8 cellular contexts compared by ENCODE assay signal in genomic region chr1:32393136-32393535, GRCh38. TPM values are rescaled to one million over a fixed set of nuclear protein-coding genes. Genes with fewer than 3 reads are reported as not detected.
DNase-seq lines count a peak whose midpoint lies in the region; ATAC-seq, FAIRE-seq and TF ChIP-seq lines count a peak whose summit lies in the region.

No MANE protein-coding gene starts in this region.

- no peaks in the 10 kb centered on the region for H3K9me2 ChIP-seq in OCI-LY1 (ENCODE audit: low read depth, low read length)

- peak overlapping the region; percentile 70 for H3K4me2 ChIP-seq in OCI-LY1 (ENCODE audit: low read length)
- peak overlapping the region; percentile 84 to 90 for H3K4me2 ChIP-seq in H1 (ENCODE audit: insufficient read depth in 1 of 2, low read depth in 2 of 2, low read length in 2 of 2)
- H3K4me2 ChIP-seq in neuronal stem cell (ENCODE audit: insufficient read depth, low read length, poor library complexity, severe bottlenecking), result peak overlapping the region; percentile 35

- H3K23ac ChIP-seq in H1 (ENCODE audit: insufficient read length), result no peak overlapping the region
- H3K23ac ChIP-seq in neuronal stem cell (ENCODE audit: low read depth, low read length, poor library complexity), result no peak overlapping the region

- H3K14ac ChIP-seq in H1 (ENCODE audit: insufficient read length) (no peak overlapping the region), neuronal stem cell (ENCODE audit: low read length) (no peak overlapping the region)

- H2BK5ac ChIP-seq in H1 (ENCODE audit: low read depth, low read length) (no peak overlapping the region), neuronal stem cell (ENCODE audit: low read length) (no peak overlapping the region)

- peaks cover 33% of the 10 kb centered on the region for H3K4me1 ChIP-seq in CD4-positive, CD25-positive, alpha-beta regulatory T cell (ENCODE audit: control insufficient read depth, insufficient read depth, low read length, poor library complexity, severe bottlenecking)
- H3K4me1 ChIP-seq in OCI-LY1 (ENCODE audit: insufficient read depth, low read length, severe bottlenecking) (peaks cover 18% of the 10 kb centered on the region), H1 (replicated peaks in 1 of 4; ENCODE audit: control insufficient read depth in 3 of 4, insufficient read depth in 4 of 4, low read length in 3 of 4) (peaks cover 0 to 8% (median 3%) of the 10 kb centered on the region in 4 experiments; a peak in 4 of 7 replicates), neuronal stem cell (ENCODE audit: control insufficient read depth in 2 of 2, insufficient read depth in 1 of 2, low read depth in 1 of 2, low read length in 2 of 2) (peaks cover 4% of the 10 kb centered on the region in 2 donors)

- H2BK20ac ChIP-seq in H1 (ENCODE audit: low read length), result no peak overlapping the region

- peaks cover 31% of the 10 kb centered on the region for H3K36me3 ChIP-seq in CD4-positive, CD25-positive, alpha-beta regulatory T cell (ENCODE audit: control insufficient read depth, insufficient read depth, low read length)
- H3K36me3 ChIP-seq in OCI-LY1 (ENCODE audit: insufficient read depth, low read length) (peaks cover 26% of the 10 kb centered on the region; the same call in 1 of the 2 replicates), H1 (ENCODE audit: control insufficient read depth in 2 of 4, insufficient read depth in 4 of 4, low read length in 3 of 4) (peaks cover 3 to 15% (median 11%) of the 10 kb centered on the region in 4 experiments; a peak in 5 of 8 replicates), neuronal stem cell (replicated peaks in 1 of 2; ENCODE audit: control insufficient read depth in 2 of 2, insufficient read depth in 2 of 2, low read length in 2 of 2) (peaks cover 21 to 49% of the 10 kb centered on the region in 2 donors)

- H2AFZ ChIP-seq in OCI-LY1 (ENCODE audit: low read length) (no peak overlapping the region), H1 (ENCODE audit: low read length) (no peak overlapping the region), neuronal stem cell (ENCODE audit: low read length) (no peak overlapping the region)

- DNase-seq in CD4-positive, CD25-positive, alpha-beta regulatory T cell, result no peak
- no peak for DNase-seq in H1 (ENCODE audit: low read depth in 1 of 2, low spot score in 2 of 2)
- DNase-seq in neuronal stem cell (ENCODE audit: low spot score), result no peak
- DNase-seq in activated CD8-positive, alpha-beta memory T cell treated with anti-CD3 and anti-CD28 coated beads, Interleukin-2, amount 50 U/mL, for 48 hours, result no peak

- CTCF ChIA-PET in H1 (lab: Charles Lee; ENCODE audit: partially characterized antibody), result interaction anchor here (0.6 kb wide), 1 partner anchor 252 kb away, joined by 4 read pairs; no protein-coding TSS in a partner anchor

- no peak overlapping the region for H3K56ac ChIP-seq in H1 (replicated peaks; ENCODE audit: insufficient read length, low read depth, low read length)

- H3K27me3 ChIP-seq in CD4-positive, CD25-positive, alpha-beta regulatory T cell (ENCODE audit: control insufficient read depth, insufficient read depth, low read length), result no peaks in the 10 kb centered on the region
- H3K27me3 ChIP-seq in OCI-LY1 (ENCODE audit: insufficient read depth, low read length) (no peaks in the 10 kb centered on the region), H1 (replicated peaks in 1 of 4; ENCODE audit: control insufficient read depth in 3 of 4, extremely low read depth in 1 of 4, insufficient read depth in 3 of 4, low read length in 3 of 4) (no peaks in the 10 kb centered on the region), neuronal stem cell (ENCODE audit: control insufficient read depth in 3 of 3, insufficient read depth in 3 of 3, low read depth in 1 of 3, low read length in 3 of 3) (no peaks in the 10 kb centered on the region)

- 94% methylated on average over 1 of the region's 1 CpG; no CpG with 5 or more reads in 1 of the 2 experiments for WGBS in H1 (ENCODE audit: extremely low coverage in 1 of 2, insufficient coverage in 1 of 2, insufficient read length in 1 of 2, insufficient replicate concordance in 2 of 2, low coverage in 1 of 2, low lambda C conversion rate in 2 of 2, missing lambda C conversion rate in 1 of 2), 2 experiments
- no CpG with 5 or more reads among the region's 1 CpG for WGBS in neuronal stem cell (ENCODE audit: extremely low coverage in 2 of 2, insufficient read length in 2 of 2, insufficient replicate concordance in 1 of 2), 2 donors

- H4K8ac ChIP-seq in H1 (ENCODE audit: extremely low read depth, insufficient read depth, low read length) (no peak overlapping the region), neuronal stem cell (ENCODE audit: low read depth, low read length) (no peak overlapping the region)

- H3K27ac Mint-ChIP-seq in CD4-positive, CD25-positive, alpha-beta regulatory T cell, result peak overlapping the region in 2 of 3 donors; percentile 99 to 100

- H3K36me3 Mint-ChIP-seq in CD4-positive, CD25-positive, alpha-beta regulatory T cell, result peaks cover 4% of the 10 kb centered on the region

- H3K4ac ChIP-seq in H1 (replicated peaks; ENCODE audit: insufficient read length, low read depth, low read length) (no peak overlapping the region), neuronal stem cell (ENCODE audit: low read length) (no peak overlapping the region)

- peak overlapping the region; percentile 94 for H3K4me3 ChIP-seq in CD4-positive, CD25-positive, alpha-beta regulatory T cell (ENCODE audit: low read depth, low read length)
- H3K4me3 ChIP-seq in OCI-LY1 (ENCODE audit: low read depth, low read length, poor library complexity, severe bottlenecking), result peak overlapping the region; percentile 76
- peak overlapping the region; percentile 79 to 100 (median 94); a peak in 7 of 8 replicates for H3K4me3 ChIP-seq in H1 (ENCODE audit: extremely low read depth in 1 of 4, insufficient read depth in 2 of 4, low read depth in 3 of 4, low read length in 4 of 4)
- peak overlapping the region in 1 of 2 donors; percentile 78 for H3K4me3 ChIP-seq in neuronal stem cell (ENCODE audit: low read length in 2 of 2)

- no peaks in the 10 kb centered on the region for H3K9me3 Mint-ChIP-seq in CD4-positive, CD25-positive, alpha-beta regulatory T cell

- H2AK5ac ChIP-seq in H1 (ENCODE audit: low read depth, low read length) (no peak overlapping the region), neuronal stem cell (ENCODE audit: low read depth, low read length) (no peak overlapping the region)

- H3K18ac ChIP-seq in H1 (ENCODE audit: extremely low read depth, low read length) (no peak overlapping the region), neuronal stem cell (ENCODE audit: low read length) (no peak overlapping the region)

- no peak for TF ChIP-seq RAD21 in H1 (IDR thresholded peaks at IDR 0.05 in 1 of 2, conservative IDR thresholded peaks at IDR 0.05 in 1 of 2; ENCODE audit: low read depth in 2 of 2, low read length in 2 of 2)

- H3K27ac ChIP-seq in CD4-positive, CD25-positive, alpha-beta regulatory T cell (ENCODE audit: insufficient read depth, low read length, poor library complexity, severe bottlenecking), result peak overlapping the region; percentile 96
- no peak overlapping the region for H3K27ac ChIP-seq in OCI-LY1 (ENCODE audit: low read depth, low read length, poor library complexity, severe bottlenecking)
- no peak overlapping the region for H3K27ac ChIP-seq in H1 (ENCODE audit: low read depth, low read length)
- no peak overlapping the region for H3K27ac ChIP-seq in neuronal stem cell (replicated peaks; ENCODE audit: low read length)

- H4K20me1 ChIP-seq in OCI-LY1 (ENCODE audit: insufficient read depth, low read length), result no peaks in the 10 kb centered on the region
- peaks cover 0 to 6% of the 10 kb centered on the region in 2 experiments for H4K20me1 ChIP-seq in H1 (replicated peaks in 1 of 2; ENCODE audit: control insufficient read depth in 1 of 2, insufficient read depth in 2 of 2, low read length in 2 of 2)

- H3K79me1 ChIP-seq in H1 (ENCODE audit: low read depth, low read length) (peaks cover 7% of the 10 kb centered on the region), neuronal stem cell (ENCODE audit: low read depth, low read length) (peaks cover 7% of the 10 kb centered on the region)

- POLR2A ChIA-PET in H1 (lab: Charles Lee; ENCODE audit: partially characterized antibody), result interaction anchor here (0.6 to 3.8 kb wide), 11 partner anchors 8 to 385 kb away, joined by 3 to 11 read pairs (median 4); partner anchors contain the start of gene MARCKSL1

- H2BK120ac ChIP-seq in H1 (replicated peaks; ENCODE audit: low read depth, low read length) (no peak overlapping the region), neuronal stem cell (ENCODE audit: low read depth, low read length) (no peak overlapping the region)

- H3K79me2 ChIP-seq in OCI-LY1 (ENCODE audit: insufficient read depth, low read length), result peaks cover 7% of the 10 kb centered on the region
- H3K79me2 ChIP-seq in H1 (ENCODE audit: control insufficient read depth in 1 of 2, insufficient read depth in 2 of 2, low read length in 2 of 2), result peaks cover 4 to 32% of the 10 kb centered on the region in 2 experiments

- FAIRE-seq in H1 (lab: Jason Lieb, UNC), result no peak

- H3F3A ChIP-seq in OCI-LY1 (ENCODE audit: insufficient read depth, low read length), result no peaks in the 10 kb centered on the region

- peaks cover 4% of the 10 kb centered on the region; the same call in 1 of the 2 replicates for H3K23me2 ChIP-seq in H1 (ENCODE audit: low read depth, low read length)

- H2BK15ac ChIP-seq in H1 (ENCODE audit: low read length) (no peak overlapping the region), neuronal stem cell (ENCODE audit: low read length) (no peak overlapping the region)

- H3K4me1 Mint-ChIP-seq in CD4-positive, CD25-positive, alpha-beta regulatory T cell, result peaks cover 4 to 23% (median 19%) of the 10 kb centered on the region in 4 donors

- no peak for TF ChIP-seq POLR2A in H1 (IDR thresholded peaks at IDR 0.05; ENCODE audit: control extremely low read depth in 1 of 2, low read depth in 2 of 2, low read length in 2 of 2)

- ATAC-seq in CD4-positive, CD25-positive, alpha-beta regulatory T cell (ENCODE audit: low read depth in 2 of 2), result no peak
- ATAC-seq in GM18868 (IDR thresholded peaks at IDR 0.05; ENCODE audit: unreplicated experiment) (no peak), GM21529 (IDR thresholded peaks at IDR 0.05; ENCODE audit: unreplicated experiment) (no peak), GM18511 (IDR thresholded peaks at IDR 0.05; ENCODE audit: unreplicated experiment) (no peak)

- H4K91ac ChIP-seq in H1 (replicated peaks; ENCODE audit: insufficient read length, low read length), result no peak overlapping the region
- H4K91ac ChIP-seq in neuronal stem cell (ENCODE audit: low read depth, low read length, poor library complexity), result no peak overlapping the region

- no peak for TF ChIP-seq EP300 in H1 (IDR thresholded peaks at IDR 0.05; ENCODE audit: borderline replicate concordance in 1 of 2, low read depth in 2 of 2, low read length in 2 of 2)

- H3K9ac ChIP-seq in OCI-LY1 (ENCODE audit: low read length) (peak overlapping the region; percentile 68; the same call in 1 of the 2 replicates), H1 (replicated peaks in 1 of 4; ENCODE audit: extremely low read depth in 1 of 4, low read depth in 3 of 4, low read length in 3 of 4) (peak overlapping the region in 1 of 4 experiments; percentile 28; a peak in 1 of 7 replicates), neuronal stem cell (ENCODE audit: low read depth, low read length, poor library complexity) (no peak overlapping the region)

- H3K9me3 ChIP-seq in CD4-positive, CD25-positive, alpha-beta regulatory T cell (ENCODE audit: control insufficient read depth in 2 of 2, low read length in 2 of 2), result no peaks in the 10 kb centered on the region
- H3K9me3 ChIP-seq in OCI-LY1 (ENCODE audit: low read length) (peaks cover 3% of the 10 kb centered on the region; the same call in 1 of the 2 replicates), H1 (ENCODE audit: insufficient read depth in 2 of 2, low read depth in 1 of 2, low read length in 1 of 2) (no peaks in the 10 kb centered on the region), neuronal stem cell (replicated peaks in 1 of 2; ENCODE audit: control insufficient read depth in 2 of 2, insufficient read depth in 1 of 2, low read depth in 1 of 2, low read length in 2 of 2) (peaks cover 0 to 2% of the 10 kb centered on the region in 2 donors)

- H3K27me3 Mint-ChIP-seq in CD4-positive, CD25-positive, alpha-beta regulatory T cell, result peaks cover 6% of the 10 kb centered on the region

- peak overlapping the region in 3 of 4 donors; percentile 99 to 100 (median 99) for H3K4me3 Mint-ChIP-seq in CD4-positive, CD25-positive, alpha-beta regulatory T cell

- H2BK12ac ChIP-seq in H1 (ENCODE audit: low read depth, low read length) (peak overlapping the region; percentile 12; the same call in 1 of the 2 replicates), neuronal stem cell (ENCODE audit: low read length) (no peak overlapping the region)

- H4K5ac ChIP-seq in H1 (ENCODE audit: insufficient read length, low read depth, low read length), result no peak overlapping the region

- TF ChIP-seq CTCF in OCI-LY1 (IDR thresholded peaks at IDR 0.05; ENCODE audit: low read length), result no peak
- TF ChIP-seq CTCF in H1 (IDR thresholded peaks at IDR 0.05; ENCODE audit: control extremely low read depth in 1 of 3, insufficient read depth in 1 of 3, low read depth in 1 of 3, low read length in 3 of 3), result no peak

RNA-seq across cellular contexts. Expression of gene BSDC1, which starts 1.1 kb away (rescaled TPM):
- 198 TPM for total RNA-seq in CD4-positive, CD25-positive, alpha-beta regulatory T cell
- polyA plus RNA-seq in CD4-positive, CD25-positive, alpha-beta regulatory T cell, result 10 to 100 TPM; 27.3 to 45.4 (median 40.1) TPM
- total RNA-seq in H1 (2021; fragmentation: NEBNext Ultra II Directional; extraction: Animal tissue kit (Norgen Biotek cat#: 25700)), result 40.7 and 42.9 TPM in 2 replicates
- 23.3 and 24.8 TPM in 2 replicates for polyA plus RNA-seq in H1 (2011; rRNA removed)
- 33.0 TPM for polyA plus RNA-seq in H1 (2011; cell fraction: cytosol; rRNA removed)
- 50.6 TPM for polyA plus RNA-seq in H1 (2011; cell fraction: nucleus; rRNA removed)
- 31.2 to 34.6 TPM (median 32.6 TPM) in 4 replicates for polyA plus RNA-seq in H1 (2012, experiment 1 of 2)
- polyA plus RNA-seq in H1 (2012, experiment 2 of 2), result 27.9 TPM
- polyA plus RNA-seq in H1 (2013, experiment 1 of 2), result 29.6 TPM
- polyA plus RNA-seq in H1 (2013, experiment 2 of 2), result 27.2 TPM
- polyA minus RNA-seq in H1 (2011; rRNA and poly(A)+ RNA removed), result 33.0 and 33.3 TPM in 2 replicates
- 19.5 TPM for polyA minus RNA-seq in H1 (2011; cell fraction: cytosol; rRNA and poly(A)+ RNA removed)
- 33.1 TPM for polyA minus RNA-seq in H1 (2011; cell fraction: nucleus; rRNA and poly(A)+ RNA removed)
- 34.0 TPM for polyA plus RNA-seq in neuronal stem cell (2013, experiment 1 of 2)
- 36.4 TPM for polyA plus RNA-seq in neuronal stem cell (2013, experiment 2 of 2)

RNA-seq across cellular contexts. Expression of gene TSSK3, which starts 30.8 kb away (rescaled TPM):
- 0.76 TPM for total RNA-seq in CD4-positive, CD25-positive, alpha-beta regulatory T cell
- 1 to 10 TPM in 2 of 4 donors, not detected in 2; 1.1 to 1.9 TPM for polyA plus RNA-seq in CD4-positive, CD25-positive, alpha-beta regulatory T cell
- 1.2 and 1.5 TPM in 2 replicates for total RNA-seq in H1 (2021; fragmentation: NEBNext Ultra II Directional; extraction: Animal tissue kit (Norgen Biotek cat#: 25700))
- polyA plus RNA-seq in H1 (2011; rRNA removed), result 1.2 and 1.9 TPM in 2 replicates
- 1.1 TPM for polyA plus RNA-seq in H1 (2011; cell fraction: cytosol; rRNA removed)
- 2.3 TPM for polyA plus RNA-seq in H1 (2011; cell fraction: nucleus; rRNA removed)
- polyA plus RNA-seq in H1 (2012, experiment 1 of 2), result 1.1 to 2.7 TPM (median 2.0 TPM) in 4 replicates
- polyA plus RNA-seq in H1 (2012, experiment 2 of 2), result 0.75 TPM
- 0.97 TPM for polyA plus RNA-seq in H1 (2013, experiment 1 of 2)
- 1.8 TPM for polyA plus RNA-seq in H1 (2013, experiment 2 of 2)
- 0.76 and 1.2 TPM in 2 replicates for polyA minus RNA-seq in H1 (2011; rRNA and poly(A)+ RNA removed)
- not detected for polyA minus RNA-seq in H1 (2011; cell fraction: cytosol; rRNA and poly(A)+ RNA removed)
- 2.7 TPM for polyA minus RNA-seq in H1 (2011; cell fraction: nucleus; rRNA and poly(A)+ RNA removed)
- polyA plus RNA-seq in neuronal stem cell (2013, experiment 1 of 2), result 1.0 TPM
- polyA plus RNA-seq in neuronal stem cell (2013, experiment 2 of 2), result 1.1 TPM

RNA-seq across cellular contexts. Expression of gene FAM229A, which starts 30.9 kb away (rescaled TPM):
- 43.2 TPM for total RNA-seq in CD4-positive, CD25-positive, alpha-beta regulatory T cell
- under 1 TPM in 2 of 4 donors, not detected in 2; 0.14 to 0.31 TPM for polyA plus RNA-seq in CD4-positive, CD25-positive, alpha-beta regulatory T cell
- 4.1 and 4.2 TPM in 2 replicates for total RNA-seq in H1 (2021; fragmentation: NEBNext Ultra II Directional; extraction: Animal tissue kit (Norgen Biotek cat#: 25700))
- polyA plus RNA-seq in H1 (2011; rRNA removed), result 4.2 and 7.5 TPM in 2 replicates
- polyA plus RNA-seq in H1 (2011; cell fraction: cytosol; rRNA removed), result 6.3 TPM
- polyA plus RNA-seq in H1 (2011; cell fraction: nucleus; rRNA removed), result 19.5 TPM
- polyA plus RNA-seq in H1 (2012, experiment 1 of 2), result 3.5 to 5.0 TPM (median 4.1 TPM) in 4 replicates
- 4.7 TPM for polyA plus RNA-seq in H1 (2012, experiment 2 of 2)
- polyA plus RNA-seq in H1 (2013, experiment 1 of 2), result 3.7 TPM
- polyA plus RNA-seq in H1 (2013, experiment 2 of 2), result 2.8 TPM
- 1.7 and 2.6 TPM in 2 replicates for polyA minus RNA-seq in H1 (2011; rRNA and poly(A)+ RNA removed)
- 1.0 TPM for polyA minus RNA-seq in H1 (2011; cell fraction: cytosol; rRNA and poly(A)+ RNA removed)
- polyA minus RNA-seq in H1 (2011; cell fraction: nucleus; rRNA and poly(A)+ RNA removed), result 5.4 TPM
- 8.1 TPM for polyA plus RNA-seq in neuronal stem cell (2013, experiment 1 of 2)
- polyA plus RNA-seq in neuronal stem cell (2013, experiment 2 of 2), result 8.3 TPM

RNA-seq across cellular contexts. Expression of gene MARCKSL1, which starts 57.1 kb away (rescaled TPM):
- total RNA-seq in CD4-positive, CD25-positive, alpha-beta regulatory T cell, result 27.5 TPM
- polyA plus RNA-seq in CD4-positive, CD25-positive, alpha-beta regulatory T cell, result 10 to 100 TPM; 34.4 to 59.4 (median 48.7) TPM
- 536 and 557 TPM in 2 replicates for total RNA-seq in H1 (2021; fragmentation: NEBNext Ultra II Directional; extraction: Animal tissue kit (Norgen Biotek cat#: 25700))
- 558 and 618 TPM in 2 replicates for polyA plus RNA-seq in H1 (2011; rRNA removed)
- 499 TPM for polyA plus RNA-seq in H1 (2011; cell fraction: cytosol; rRNA removed)
- 234 TPM for polyA plus RNA-seq in H1 (2011; cell fraction: nucleus; rRNA removed)
- polyA plus RNA-seq in H1 (2012, experiment 1 of 2), result 381 to 528 TPM (median 488 TPM) in 4 replicates
- polyA plus RNA-seq in H1 (2012, experiment 2 of 2), result 579 TPM
- 490 TPM for polyA plus RNA-seq in H1 (2013, experiment 1 of 2)
- 500 TPM for polyA plus RNA-seq in H1 (2013, experiment 2 of 2)
- 278 and 338 TPM in 2 replicates for polyA minus RNA-seq in H1 (2011; rRNA and poly(A)+ RNA removed)
- polyA minus RNA-seq in H1 (2011; cell fraction: cytosol; rRNA and poly(A)+ RNA removed), result 161 TPM
- polyA minus RNA-seq in H1 (2011; cell fraction: nucleus; rRNA and poly(A)+ RNA removed), result 161 TPM
- 808 TPM for polyA plus RNA-seq in neuronal stem cell (2013, experiment 1 of 2)
- 809 TPM for polyA plus RNA-seq in neuronal stem cell (2013, experiment 2 of 2)

Comparison
In these comparisons a context has a peak if more than half of its experiments do, and no peak if none do; other contexts are left out.
1. H3K4me2 ChIP-seq: peak in every context shown above with its lines; median percentile 87 in H1; 70 in OCI-LY1; 35 in neuronal stem cell.